Comparison of ENCODE assay signal across 8 cellular contexts in genomic region chr9:63859090-63859474, GRCh38.
DNase-seq lines count a peak whose midpoint lies in the region; ATAC-seq and TF ChIP-seq lines count a peak whose summit lies in the region.
"Not testable (repeated sequence)": the region's sequence is repeated elsewhere in the genome, so short reads cannot be mapped to it uniquely, and the experiment has no call there.

No MANE protein-coding gene starts in this region.

- H3K27me3 Mint-ChIP-seq in T-helper 2 cell treated with Interferon-gamma antibody and Interleukin-4, amounts not matched to agents 5 μg/mL and 100 μg/mL, for 36 hours (ENCODE audit: low read depth); activated naive CD8-positive, alpha-beta T cell treated with anti-CD3 and anti-CD28 coated beads for 36 hours; naive B cell: not testable (repeated sequence)

- peak overlapping the region; percentile 36 for H3K4me3 Mint-ChIP-seq in T-helper 2 cell treated with Interferon-gamma antibody and Interleukin-4, amounts not matched to agents 5 μg/mL and 100 μg/mL, for 36 hours
- peak overlapping the region; percentile 54 for H3K4me3 Mint-ChIP-seq in activated naive CD8-positive, alpha-beta T cell treated with anti-CD3 and anti-CD28 coated beads for 36 hours
- peak overlapping the region in 7 of 8 donors; percentile 12 to 84 (median 73) for H3K4me3 Mint-ChIP-seq in naive B cell

- peak overlapping the region; percentile 40 for H3K4me3 ChIP-seq in AG09309 (ENCODE audit: control insufficient read depth, low read depth, low read length)
- 0 out of 2 replicates have a peak overlapping the region, but pooled peaks have one; percentile 4 for H3K4me3 ChIP-seq in HFF-Myc (replicated peaks; ENCODE audit: low read depth, low read length)
- peak overlapping the region; percentile 55 to 60 for H3K4me3 ChIP-seq in duodenal mucosa (ENCODE audit: low read depth in 1 of 2, low read length in 2 of 2)
- H3K4me3 ChIP-seq in subcutaneous abdominal adipose tissue (ENCODE audit: low read depth in 1 of 5, low read length in 5 of 5) = peak overlapping the region in 4 of 5 donors; percentile 2 to 59 (median 44)

- TF ChIP-seq CTCF in AG09309 (IDR thresholded peaks at IDR 0.05; ENCODE audit: control insufficient read depth, insufficient read depth, low read depth, low read length, missing control alignments); HFF-Myc (IDR thresholded peaks at IDR 0.05; ENCODE audit: low read depth, low read length, missing control alignments): not testable (repeated sequence)

- not testable (repeated sequence) for H3K27me3 ChIP-seq in duodenal mucosa (ENCODE audit: control insufficient read depth in 1 of 2, insufficient read depth in 2 of 2, low read length in 2 of 2); subcutaneous abdominal adipose tissue (ENCODE audit: control insufficient read depth in 5 of 5, insufficient read depth in 4 of 5, low read length in 5 of 5)

- H3K4me1 Mint-ChIP-seq in T-helper 2 cell treated with Interferon-gamma antibody and Interleukin-4, amounts not matched to agents 5 μg/mL and 100 μg/mL, for 36 hours (ENCODE audit: low read depth); activated naive CD8-positive, alpha-beta T cell treated with anti-CD3 and anti-CD28 coated beads for 36 hours; naive B cell: not testable (repeated sequence)

- H3K27ac Mint-ChIP-seq in T-helper 2 cell treated with Interferon-gamma antibody and Interleukin-4, amounts not matched to agents 5 μg/mL and 100 μg/mL, for 36 hours; activated naive CD8-positive, alpha-beta T cell treated with anti-CD3 and anti-CD28 coated beads for 36 hours: not testable (repeated sequence)
- H3K27ac Mint-ChIP-seq in naive B cell = peak overlapping the region in 1 of 6 donors; percentile 78

- not testable (repeated sequence) for H3K4me1 ChIP-seq in duodenal mucosa (ENCODE audit: control insufficient read depth in 1 of 2, insufficient read depth in 2 of 2, low read length in 2 of 2); subcutaneous abdominal adipose tissue (ENCODE audit: control insufficient read depth in 5 of 5, insufficient read depth in 5 of 5, low read length in 5 of 5)

- not testable (repeated sequence) for H3K9ac ChIP-seq in duodenal mucosa (ENCODE audit: low read depth in 1 of 2, low read length in 2 of 2); subcutaneous abdominal adipose tissue (ENCODE audit: low read length in 5 of 5)

- not testable (repeated sequence) for H3K9me3 ChIP-seq in duodenal mucosa (ENCODE audit: control insufficient read depth in 1 of 2, low read length in 2 of 2); subcutaneous abdominal adipose tissue (ENCODE audit: control insufficient read depth in 5 of 5, low read length in 5 of 5)

- ATAC-seq in left ventricle myocardium superior = not testable (repeated sequence)
- ATAC-seq in naive B cell (ENCODE audit: low read depth in 2 of 2) = peak in 1 of 2 donors; percentile 21

- H3K36me3 ChIP-seq in duodenal mucosa (ENCODE audit: control insufficient read depth in 1 of 2, insufficient read depth in 2 of 2, low read length in 2 of 2); subcutaneous abdominal adipose tissue (ENCODE audit: control insufficient read depth in 5 of 5, insufficient read depth in 5 of 5, low read length in 5 of 5): not testable (repeated sequence)

- intact Hi-C loops in left ventricle myocardium superior (cut with micrococcal nuclease) = not testable (repeated sequence)

- DNase-seq in AG09309 (ENCODE audit: low read depth); HFF-Myc (ENCODE audit: extremely low read depth, low read depth); T-helper 2 cell treated with Interferon-gamma antibody and Interleukin-4, amounts not matched to agents 5 μg/mL and 100 μg/mL, for 36 hours (ENCODE audit: low spot score); activated naive CD8-positive, alpha-beta T cell treated with anti-CD3 and anti-CD28 coated beads for 36 hours; naive B cell: not testable (repeated sequence)
- peak; percentile 31 for DNase-seq in left ventricle myocardium superior

- peaks cover 36% of the 10 kb centered on the region for H3K9me3 Mint-ChIP-seq in T-helper 2 cell treated with Interferon-gamma antibody and Interleukin-4, amounts not matched to agents 5 μg/mL and 100 μg/mL, for 36 hours
- H3K9me3 Mint-ChIP-seq in activated naive CD8-positive, alpha-beta T cell treated with anti-CD3 and anti-CD28 coated beads for 36 hours = not testable (repeated sequence)
- peaks cover 6 to 25% (median 12%) of the 10 kb centered on the region in 7 donors for H3K9me3 Mint-ChIP-seq in naive B cell

- H3K36me3 Mint-ChIP-seq in T-helper 2 cell treated with Interferon-gamma antibody and Interleukin-4, amounts not matched to agents 5 μg/mL and 100 μg/mL, for 36 hours (ENCODE audit: low read depth); activated naive CD8-positive, alpha-beta T cell treated with anti-CD3 and anti-CD28 coated beads for 36 hours; naive B cell: not testable (repeated sequence)

- H3K27ac ChIP-seq in duodenal mucosa (ENCODE audit: low read depth, low read length) = peak overlapping the region; percentile 10
- H3K27ac ChIP-seq in subcutaneous abdominal adipose tissue (ENCODE audit: low read depth, low read length) = not testable (repeated sequence)

Comparison
In these comparisons a context has a peak if more than half of its experiments do, and no peak if none do; other contexts are left out.
1. H3K4me3 ChIP-seq: peak in every context shown above with its lines; median percentile 58 in duodenal mucosa; 44 in subcutaneous abdominal adipose tissue; 40 in AG09309; 4 in HFF-Myc.